ENCODE assay signal across 8 cellular contexts in the genomic region with DNA sequence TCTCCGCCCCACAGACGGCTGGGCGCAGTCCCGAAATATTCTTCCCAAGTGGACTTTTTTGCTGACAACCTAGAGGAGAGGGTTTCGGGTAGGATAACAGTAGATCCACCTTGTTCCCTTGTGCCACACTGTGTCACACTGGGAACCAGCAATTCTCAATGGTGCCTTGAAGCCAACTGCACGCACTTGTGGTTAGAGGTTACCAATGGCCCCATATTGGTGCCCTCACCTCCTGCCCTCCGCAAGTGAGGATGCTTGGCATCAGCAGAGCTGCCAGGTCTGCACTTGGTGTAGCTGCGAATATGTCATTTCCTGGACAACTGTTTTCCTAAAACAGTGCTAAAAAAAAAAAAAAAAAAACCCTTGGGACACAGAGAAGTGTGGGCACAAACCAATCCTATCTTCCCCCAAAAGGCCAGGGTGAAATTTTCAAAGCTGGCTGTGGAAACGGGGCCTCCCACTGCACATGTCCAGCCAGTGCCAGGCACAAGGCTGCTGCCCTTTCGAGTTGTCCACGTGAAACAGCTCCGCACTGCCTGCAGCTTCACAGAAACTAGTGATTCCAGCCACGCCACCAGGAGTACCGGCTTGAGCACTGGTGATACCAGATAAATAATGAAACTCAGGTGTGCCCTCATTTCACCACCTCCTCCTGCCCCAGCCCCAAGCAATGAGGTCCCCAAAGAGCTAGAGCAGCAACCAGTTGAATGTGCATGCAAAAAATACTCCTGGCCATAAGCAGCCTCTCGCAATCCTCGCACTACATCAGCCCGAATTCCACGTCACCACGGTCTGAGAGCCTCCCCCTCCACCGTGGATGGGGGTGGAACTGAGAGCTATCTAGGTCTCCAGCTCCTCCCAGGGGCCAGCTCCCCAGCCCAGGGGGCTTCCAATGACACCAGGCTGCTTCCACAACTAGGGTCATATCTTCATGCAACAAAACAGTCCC. TPM values are rescaled to one million over a fixed set of nuclear protein-coding genes. Genes with fewer than 3 reads are reported as not detected.
A peak's percentile ranks its signal among the peaks of the same experiment; 100 is the strongest.
DNase-seq lines count a peak whose midpoint lies in the region; ATAC-seq, FAIRE-seq and TF ChIP-seq lines count a peak whose summit lies in the region.

No MANE protein-coding gene starts in this region.

- H3K4me1 Mint-ChIP-seq in Caco-2 (ENCODE audit: low read depth, unreplicated experiment): peaks cover 10% of the 10 kb centered on the region
- peaks cover 12% of the 10 kb centered on the region for H3K4me1 Mint-ChIP-seq in Calu3 (ENCODE audit: low read depth, unreplicated experiment)

- no peaks in the 10 kb centered on the region for H3K27me3 Mint-ChIP-seq in Caco-2 (ENCODE audit: insufficient read depth, unreplicated experiment)
- no peaks in the 10 kb centered on the region for H3K27me3 Mint-ChIP-seq in Calu3 (ENCODE audit: unreplicated experiment)

- ATAC-seq in GM19351 (IDR thresholded peaks at IDR 0.05; ENCODE audit: unreplicated experiment) (no peak), HG02678 (IDR thresholded peaks at IDR 0.05; ENCODE audit: unreplicated experiment) (no peak)

- BruUV-seq in Caco-2 (replicated peaks; lab: Mats Ljungman, UMichigan) (no TSS peak), Calu3 (replicated peaks; lab: Mats Ljungman, UMichigan) (no TSS peak)

- H3K27ac Mint-ChIP-seq in Caco-2 (ENCODE audit: unreplicated experiment) (no peak overlapping the region), Calu3 (ENCODE audit: unreplicated experiment) (no peak overlapping the region)

- H3K4me1 ChIP-seq in Caco-2 (peaks cover 18% of the 10 kb centered on the region), muscle layer of duodenum (ENCODE audit: control insufficient read depth in 1 of 2, insufficient read depth in 2 of 2, low read length in 2 of 2) (peaks cover 17 to 44% of the 10 kb centered on the region in 2 donors)

- POLR2A ChIA-PET in Caco-2 (lab: Charles Lee) (interaction anchor here (0.6 kb wide), 1 partner anchor 51 kb away, joined by 3 read pairs; no protein-coding TSS in a partner anchor), RWPE1 (lab: Yijun Ruan, JAX; ENCODE audit: low non-redundant PET) (interaction anchor here (0.5 to 0.7 kb wide), 4 partner anchors 21 to 332 kb away, joined by 3 to 6 read pairs (median 3); no protein-coding TSS in a partner anchor)

- peaks cover 3% of the 10 kb centered on the region; the same call in 1 of the 2 replicates for H3K36me3 ChIP-seq in Caco-2 (ENCODE audit: control insufficient read depth, insufficient read depth, low read length)
- H3K36me3 ChIP-seq in bronchial epithelial cell (ENCODE audit: control insufficient read depth, insufficient read depth, low read length): peaks cover 2% of the 10 kb centered on the region
- H3K36me3 ChIP-seq in muscle layer of duodenum (ENCODE audit: control insufficient read depth in 1 of 2, insufficient read depth in 2 of 2, low read length in 2 of 2): peaks cover 0 to 13% of the 10 kb centered on the region in 2 donors

- H3K27me3 ChIP-seq in Caco-2 (replicated peaks; ENCODE audit: control insufficient read depth, insufficient read depth, low read length): no peaks in the 10 kb centered on the region
- no peaks in the 10 kb centered on the region for H3K27me3 ChIP-seq in bronchial epithelial cell (ENCODE audit: control insufficient read depth, insufficient read depth, low read length)
- H3K27me3 ChIP-seq in muscle layer of duodenum (ENCODE audit: low read depth, low read length): no peaks in the 10 kb centered on the region

- H3K9me3 Mint-ChIP-seq in Caco-2 (ENCODE audit: unreplicated experiment) (no peaks in the 10 kb centered on the region), Calu3 (ENCODE audit: low read depth, unreplicated experiment) (no peaks in the 10 kb centered on the region)

- H3K36me3 Mint-ChIP-seq in Caco-2 (ENCODE audit: insufficient read depth, unreplicated experiment) (peaks cover 15% of the 10 kb centered on the region), Calu3 (ENCODE audit: insufficient read depth, unreplicated experiment) (peaks cover 10% of the 10 kb centered on the region)

- intact Hi-C loops in Caco-2 (cut with micrococcal nuclease; ENCODE audit: unreplicated experiment) (loop anchor here (10.0 kb wide), 1 partner anchor 358 kb away; no protein-coding TSS in a partner anchor), Calu3 (cut with micrococcal nuclease; ENCODE audit: unreplicated experiment) (no loop called here)

- H3K9me3 ChIP-seq in Caco-2 (no peaks in the 10 kb centered on the region), muscle layer of duodenum (ENCODE audit: control insufficient read depth in 1 of 2, low read length in 2 of 2) (no peaks in the 10 kb centered on the region)

- H3K27ac ChIP-seq in RWPE1 (peak overlapping the region; percentile 79), muscle layer of duodenum (ENCODE audit: low read length) (peak overlapping the region; percentile 71)

- CTCF ChIA-PET in Caco-2 (lab: Charles Lee) (interaction anchor here (0.7 kb wide), 2 partner anchors 270 to 337 kb away, joined by 4 to 5 read pairs; no protein-coding TSS in a partner anchor), RWPE1 (lab: Yijun Ruan, JAX) (interaction anchor here (0.7 to 1.6 kb wide), 3 partner anchors 43 to 1403 kb away, joined by 3 to 6 read pairs (median 3); no protein-coding TSS in a partner anchor), Calu3 (lab: Charles Lee) (interaction anchor here (0.6 kb wide), 1 partner anchor 44 kb away, joined by 5 read pairs; no protein-coding TSS in a partner anchor)

- H3K4me3 Mint-ChIP-seq in Caco-2 (ENCODE audit: unreplicated experiment) (peak overlapping the region; percentile 73), Calu3 (ENCODE audit: low read depth, unreplicated experiment) (no peak overlapping the region)

- H3K4me3 ChIP-seq in Caco-2 (ENCODE audit: low read depth, low read length): no peak overlapping the region; the same call in 1 of the 2 replicates
- peak overlapping the region; percentile 30 for H3K4me3 ChIP-seq in bronchial epithelial cell (ENCODE audit: low read depth, low read length)
- H3K4me3 ChIP-seq in muscle layer of duodenum (ENCODE audit: low read depth in 1 of 2, low read length in 2 of 2): peak overlapping the region; percentile 11 to 62

- DNase-seq in Caco-2 (no peak), RWPE1 (ENCODE audit: low spot score) (no peak), bronchial epithelial cell (ENCODE audit: low read depth) (no peak), Calu3 (no peak), NOMO-1 treated with dmso at 0.1 percent for 144 hours (lab: John Stamatoyannopoulos, UW; ENCODE audit: unreplicated experiment) (no peak)

- no peak for FAIRE-seq in bronchial epithelial cell (lab: Jason Lieb, UNC)

- TF ChIP-seq CTCF in Caco-2 (IDR thresholded peaks at IDR 0.05; ENCODE audit: insufficient read depth in 1 of 2, low read depth in 1 of 2, low read length in 1 of 2, severe bottlenecking in 1 of 2, unreplicated experiment in 1 of 2) (no peak), RWPE1 (conservative IDR thresholded peaks at IDR 0.05; ENCODE audit: low read depth) (no peak), bronchial epithelial cell (IDR thresholded peaks at IDR 0.05; ENCODE audit: insufficient read depth, low read length, severe bottlenecking) (no peak), Calu3 (IDR thresholded peaks at IDR 0.05; ENCODE audit: unreplicated experiment) (no peak)

RNA-seq across cellular contexts. Expression of a gene that starts 51.2 kb away (rescaled TPM):
- total RNA-seq in Caco-2 (2022): 13.9 and 16.5 TPM in 2 replicates
- total RNA-seq in bronchial epithelial cell: 5.5 and 6.7 TPM in 2 replicates
- 11.3 and 14.9 TPM in 2 replicates for total RNA-seq in Calu3 (2022)

RNA-seq across cellular contexts. Expression of a gene that starts 51.4 kb away (rescaled TPM):
- total RNA-seq in Caco-2 (2022): 38.3 and 44.1 TPM in 2 replicates
- total RNA-seq in bronchial epithelial cell: 55.8 and 65.8 TPM in 2 replicates
- 24.5 and 26.2 TPM in 2 replicates for total RNA-seq in Calu3 (2022)
